In genomic region chr17:7626956-7627249, GRCh38 we compare ENCODE assay signal across 8 cellular contexts. TPM values are rescaled to one million over a fixed set of nuclear protein-coding genes. Genes with fewer than 3 reads are reported as not detected.
DNase-seq lines count a peak whose midpoint lies in the region; ATAC-seq and TF ChIP-seq lines count a peak whose summit lies in the region.

No MANE protein-coding gene starts in this region.

- POLR2A ChIA-PET in OCI-LY7 (lab: Charles Lee) = interaction anchor here (0.6 to 1.7 kb wide), 3 partner anchors 12 to 58 kb away, joined by 3 to 5 read pairs (median 4); partner anchors contain the start of gene FXR2

- no peaks in the 10 kb centered on the region for H3K79me2 ChIP-seq in OCI-LY7 (ENCODE audit: insufficient read depth, low read depth, low read length)

- H3K9me3 Mint-ChIP-seq in CD14-positive monocyte (peaks cover 0 to 2% (median 0%) of the 10 kb centered on the region in 7 donors), endodermal cell (no peaks in the 10 kb centered on the region), neural crest cell (no peaks in the 10 kb centered on the region)

- DNase-seq in CD14-positive monocyte (ENCODE audit: low spot score) (no peak), OCI-LY7 (ENCODE audit: low spot score) (no peak), endodermal cell (no peak), neural crest cell (ENCODE audit: low read depth, low spot score) (no peak), kidney glomerular epithelial cell (lab: John Stamatoyannopoulos, UW) (no peak), SIG-M5 (lab: John Stamatoyannopoulos, UW) (no peak), SKM-1 (lab: John Stamatoyannopoulos, UW; ENCODE audit: unreplicated experiment) (no peak)

- H3K9me2 ChIP-seq in OCI-LY7 (ENCODE audit: insufficient read depth, low read length) = no peaks in the 10 kb centered on the region

- H3K27ac Mint-ChIP-seq in CD14-positive monocyte = peak overlapping the region; percentile 93 to 97 (median 95)
- H3K27ac Mint-ChIP-seq in endodermal cell = peak overlapping the region; percentile 96
- peak overlapping the region; percentile 96 for H3K27ac Mint-ChIP-seq in neural crest cell (ENCODE audit: unreplicated experiment)

- peaks cover 15% of the 10 kb centered on the region for H3K4me1 Mint-ChIP-seq in CD14-positive monocyte
- H3K4me1 Mint-ChIP-seq in endodermal cell = peaks cover 9% of the 10 kb centered on the region
- H3K4me1 Mint-ChIP-seq in neural crest cell = peaks cover 30% of the 10 kb centered on the region

- H3K36me3 ChIP-seq in OCI-LY7 (ENCODE audit: insufficient read depth, low read length) (no peaks in the 10 kb centered on the region), endodermal cell (ENCODE audit: control insufficient read depth, insufficient read depth, low read length) (peaks cover 10% of the 10 kb centered on the region)

- intact Hi-C loops in CD14-positive monocyte (cut with micrococcal nuclease) = loop anchor here (5.0 kb wide), 1 partner anchor 60 kb away; the partner anchor contains the start of genes TP53 (in 2 of the 2) and WRAP53 (in 2 of the 2)
- intact Hi-C loops in OCI-LY7 (cut with micrococcal nuclease; ENCODE audit: unreplicated experiment) = loop anchor here (2.0 kb wide), 1 partner anchor 60 kb away; the partner anchor contains the start of gene TP53

- peak overlapping the region; percentile 92 to 93 for H3K4me3 Mint-ChIP-seq in CD14-positive monocyte
- H3K4me3 Mint-ChIP-seq in endodermal cell = peak overlapping the region; percentile 86
- peak overlapping the region; percentile 90 for H3K4me3 Mint-ChIP-seq in neural crest cell

- CTCF ChIA-PET in OCI-LY7 (lab: Charles Lee; ENCODE audit: unreplicated experiment) = no interaction called here

- H3K4me3 ChIP-seq in OCI-LY7 (ENCODE audit: low read depth, low read length, poor library complexity, severe bottlenecking) (peak overlapping the region; percentile 75), endodermal cell (ENCODE audit: low read length) (peak overlapping the region; percentile 95)

- TF ChIP-seq CTCF in CD14-positive monocyte (IDR thresholded peaks at IDR 0.05) (no peak), OCI-LY7 (conservative IDR thresholded peaks at IDR 0.05; ENCODE audit: low read length) (no peak), endodermal cell (conservative IDR thresholded peaks at IDR 0.05) (no peak), neural crest cell (conservative IDR thresholded peaks at IDR 0.05) (no peak)

- peak overlapping the region; percentile 73; the same call in 1 of the 2 replicates for H2AFZ ChIP-seq in OCI-LY7 (ENCODE audit: low read length)

- H3K9ac ChIP-seq in endodermal cell (ENCODE audit: extremely low read depth, low read length, poor library complexity, severe bottlenecking) = peak overlapping the region; percentile 97

- H3K27ac ChIP-seq in OCI-LY7 (ENCODE audit: low read depth, low read length, poor library complexity, severe bottlenecking) (no peak overlapping the region), endodermal cell (ENCODE audit: low read depth, low read length) (peak overlapping the region; percentile 96)

- no TSS peak for BruUV-seq in OCI-LY7 (replicated peaks; lab: Mats Ljungman, UMichigan)

- 0 to 19% methylated on average over 1 to 6 of the region's 6 CpGs for WGBS in endodermal cell (ENCODE audit: insufficient coverage in 1 of 2, insufficient read length in 1 of 2), 2 experiments

- H3K9me3 ChIP-seq in OCI-LY7 (ENCODE audit: low read length) = no peaks in the 10 kb centered on the region
- H3K9me3 ChIP-seq in endodermal cell (ENCODE audit: control insufficient read depth, low read length) = no peaks in the 10 kb centered on the region

- no peaks in the 10 kb centered on the region for H3K27me3 ChIP-seq in endodermal cell (ENCODE audit: control insufficient read depth, insufficient read depth, low read length, poor library complexity, severe bottlenecking)

- no peak for ATAC-seq in HG03520 (IDR thresholded peaks at IDR 0.05; ENCODE audit: unreplicated experiment)

- H3K36me3 Mint-ChIP-seq in CD14-positive monocyte (peaks cover 3 to 14% of the 10 kb centered on the region in 2 donors), endodermal cell (ENCODE audit: low read depth) (peaks cover 8% of the 10 kb centered on the region), neural crest cell (ENCODE audit: low read depth) (peaks cover 3% of the 10 kb centered on the region)

- H3K27me3 Mint-ChIP-seq in CD14-positive monocyte (ENCODE audit: low read depth in 3 of 3) (no peaks in the 10 kb centered on the region), endodermal cell (ENCODE audit: insufficient read depth) (no peaks in the 10 kb centered on the region), neural crest cell (ENCODE audit: low read depth) (no peaks in the 10 kb centered on the region)

- no peaks in the 10 kb centered on the region for H4K20me1 ChIP-seq in OCI-LY7 (ENCODE audit: insufficient read depth, low read length)

- H3K4me1 ChIP-seq in OCI-LY7 (ENCODE audit: insufficient read depth, low read length, poor library complexity, severe bottlenecking) (peaks cover 4% of the 10 kb centered on the region), endodermal cell (ENCODE audit: control insufficient read depth, insufficient read depth, low read length) (peaks cover 9% of the 10 kb centered on the region)

- H3K4me2 ChIP-seq in OCI-LY7 (ENCODE audit: low read length) = peak overlapping the region; percentile 74

RNA-seq across cellular contexts. Expression of gene SAT2, which starts 0.7 kb away (rescaled TPM):
- 10 to 100 TPM; 83.4 to 89.8 TPM for polyA plus RNA-seq in CD14-positive monocyte
- total RNA-seq in OCI-LY7 (2014; rRNA removed; shearing (Covaris generic)) = 16.0 and 16.9 TPM in 2 replicates
- total RNA-seq in OCI-LY7 (2022) = 37.3 and 41.1 TPM in 2 replicates
- 100 to 1,000 TPM in 1 of 2 donors, 10 to 100 TPM in 1; 82.7 to 103 TPM for total RNA-seq in endodermal cell
- 82.9 TPM for polyA plus RNA-seq in endodermal cell (2013, experiment 1 of 2)
- 80.2 TPM for polyA plus RNA-seq in endodermal cell (2013, experiment 2 of 2)
- total RNA-seq in neural crest cell = 76.3 and 89.1 TPM in 2 replicates

RNA-seq across cellular contexts. Expression of gene SHBG, which starts 3.0 kb away (rescaled TPM):
- polyA plus RNA-seq in CD14-positive monocyte = under 1 TPM in 1 of 2 donors, not detected in 1; 0.43 TPM
- total RNA-seq in OCI-LY7 (2014; rRNA removed; shearing (Covaris generic)) = not detected in 2 replicates
- total RNA-seq in OCI-LY7 (2022) (0.50 and 0.53 TPM in 2 replicates), endodermal cell (1 to 10 TPM in 1 of 2 donors, under 1 TPM in 1; 0.77 to 1.9 TPM), neural crest cell (2.3 and 2.5 TPM in 2 replicates)
- polyA plus RNA-seq in endodermal cell (2013, experiment 1 of 2) = 0.68 TPM
- polyA plus RNA-seq in endodermal cell (2013, experiment 2 of 2) = 1.0 TPM

RNA-seq across cellular contexts. Expression of gene FXR2, which starts 12.2 kb away (rescaled TPM):
- polyA plus RNA-seq in CD14-positive monocyte = 1 to 10 TPM; 6.2 to 9.2 TPM
- total RNA-seq in OCI-LY7 (2014; rRNA removed; shearing (Covaris generic)) = 24.6 and 32.4 TPM in 2 replicates
- 32.1 and 41.4 TPM in 2 replicates for total RNA-seq in OCI-LY7 (2022)
- total RNA-seq in endodermal cell = 10 to 100 TPM; 52.1 to 53.9 TPM
- 43.0 TPM for polyA plus RNA-seq in endodermal cell (2013, experiment 1 of 2)
- 41.9 TPM for polyA plus RNA-seq in endodermal cell (2013, experiment 2 of 2)
- 51.9 and 53.8 TPM in 2 replicates for total RNA-seq in neural crest cell

RNA-seq across cellular contexts. Expression of gene ATP1B2, which starts 23.8 kb away (rescaled TPM):
- not detected for polyA plus RNA-seq in CD14-positive monocyte
- not detected in 2 replicates for total RNA-seq in OCI-LY7 (2014; rRNA removed; shearing (Covaris generic))
- total RNA-seq in OCI-LY7 (2022) = not detected in 2 replicates
- total RNA-seq in endodermal cell = 1 to 10 TPM; 6.4 to 7.5 TPM
- polyA plus RNA-seq in endodermal cell (2013, experiment 1 of 2) = 38.5 TPM
- polyA plus RNA-seq in endodermal cell (2013, experiment 2 of 2) = 30.5 TPM
- total RNA-seq in neural crest cell = 12.1 and 14.3 TPM in 2 replicates

RNA-seq across cellular contexts. Expression of gene SOX15, which starts 37.0 kb away (rescaled TPM):
- 1 to 10 TPM in 1 of 2 donors, under 1 TPM in 1; 0.86 to 1.2 TPM for polyA plus RNA-seq in CD14-positive monocyte
- 0.23 and 1.6 TPM in 2 replicates for total RNA-seq in OCI-LY7 (2014; rRNA removed; shearing (Covaris generic))
- total RNA-seq in OCI-LY7 (2022) = 0.57 and 0.84 TPM in 2 replicates
- 1 to 10 TPM; 6.4 to 7.3 TPM for total RNA-seq in endodermal cell
- 1.1 TPM for polyA plus RNA-seq in endodermal cell (2013, experiment 1 of 2)
- 1.0 TPM for polyA plus RNA-seq in endodermal cell (2013, experiment 2 of 2)
- 0.65 and 0.84 TPM in 2 replicates for total RNA-seq in neural crest cell
